In the genomic region with DNA sequence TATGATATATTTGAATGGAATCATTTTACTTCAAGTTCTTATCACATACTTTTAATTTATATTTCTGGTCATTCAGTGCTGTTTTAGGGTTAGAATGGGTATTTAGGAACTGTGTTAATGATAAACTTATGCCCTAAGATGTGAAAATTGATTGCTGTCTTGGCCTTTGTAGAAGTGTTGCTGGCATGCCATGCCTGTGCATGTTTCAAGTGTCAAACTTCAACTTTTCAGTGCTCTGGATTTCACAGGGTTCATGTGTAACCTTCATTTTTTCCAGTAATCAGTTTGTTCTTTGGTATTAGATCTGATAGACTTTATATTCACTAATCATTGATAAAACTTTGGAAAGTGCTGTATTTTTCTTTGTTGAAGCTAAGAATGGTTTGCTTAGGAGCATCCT, we compare ENCODE assay signal across 31 cellular contexts.
"Had no signal": no experiment of that assay in that cellular context is flagged by ENCODE, and none has a peak within 500 bp of the region (broad histone marks: within the 10 kb centered on the region; RNA-seq: fewer than 3 reads in every experiment).

No MANE protein-coding gene starts in this region.

- H3K4me3 Mint-ChIP-seq: activated CD8-positive, alpha-beta T cell treated with anti-CD3 and anti-CD28 coated beads for 36 hours; activated naive CD4-positive, alpha-beta T cell treated with anti-CD3 and anti-CD28 coated beads for 36 hours; activated naive CD4-positive, alpha-beta T cell treated with anti-CD3 and anti-CD28 coated beads, Interleukin-2, amount 50 U/mL, for 24 hours; activated naive CD8-positive, alpha-beta T cell treated with anti-CD3 and anti-CD28 coated beads for 36 hours; activated naive CD8-positive, alpha-beta T cell treated with anti-CD3 and anti-CD28 coated beads, Interleukin-2, amount 50 U/mL, for 24 hours; activated T-cell treated with anti-CD3 and anti-CD28 coated beads, Interleukin-2, amount 50 U/mL, for 4 hours; activated T-helper 17 cell treated with anti-CD3 and anti-CD28 coated beads, Interleukin-2, amount 50 U/mL, for 72 hours had no signal

- H3K27ac ChIP-seq: adrenal gland, body of pancreas, colonic mucosa, epithelial cell of prostate, esophagus squamous epithelium had no signal

- H3K27ac Mint-ChIP-seq: activated CD8-positive, alpha-beta T cell treated with anti-CD3 and anti-CD28 coated beads for 36 hours; activated naive CD4-positive, alpha-beta T cell treated with anti-CD3 and anti-CD28 coated beads for 36 hours; activated naive CD8-positive, alpha-beta T cell treated with anti-CD3 and anti-CD28 coated beads for 36 hours; activated naive CD8-positive, alpha-beta T cell treated with anti-CD3 and anti-CD28 coated beads, Interleukin-2, amount 50 U/mL, for 24 hours had no signal

- H3K4me3 ChIP-seq: adrenal gland, body of pancreas, colonic mucosa, esophagus squamous epithelium had no signal

- FAIRE-seq: endometrium, endothelial cell of umbilical vein, frontal cortex had no signal

- H3K4me1 ChIP-seq: adrenal gland, body of pancreas, colonic mucosa, esophagus squamous epithelium had no signal

- H3K36me3 ChIP-seq: colonic mucosa had no signal

- H3K27me3 Mint-ChIP-seq: activated CD8-positive, alpha-beta T cell treated with anti-CD3 and anti-CD28 coated beads for 36 hours; activated naive CD4-positive, alpha-beta T cell treated with anti-CD3 and anti-CD28 coated beads, Interleukin-2, amount 50 U/mL, for 24 hours; activated naive CD8-positive, alpha-beta T cell treated with anti-CD3 and anti-CD28 coated beads for 36 hours; activated naive CD8-positive, alpha-beta T cell treated with anti-CD3 and anti-CD28 coated beads, Interleukin-2, amount 50 U/mL, for 24 hours; activated T-helper 17 cell treated with anti-CD3 and anti-CD28 coated beads, Interleukin-2, amount 50 U/mL, for 72 hours had no signal

- DNase-seq: activated CD4-positive, alpha-beta T cell treated with anti-CD3 and anti-CD28 coated beads for 4 hours; activated CD4-positive, alpha-beta T cell treated with anti-CD3 and anti-CD28 coated beads, Interleukin-2, amount 50 U/mL, for 1 hour; activated CD4-positive, alpha-beta T cell treated with anti-CD3 and anti-CD28 coated beads, Interleukin-2, amount 50 U/mL, for 48 hours; activated CD4-positive, CD25-positive, alpha-beta regulatory T cell; activated CD4-positive, CD25-positive, alpha-beta regulatory T cell treated with anti-CD3 and anti-CD28 coated beads, Interleukin-2, amount 50 U/mL, for 72 hours; activated CD8-positive, alpha-beta memory T cell treated with anti-CD3 and anti-CD28 coated beads for 24 hours; activated CD8-positive, alpha-beta T cell treated with anti-CD3 and anti-CD28 coated beads for 36 hours; activated effector memory CD4-positive, alpha-beta T cell treated with Interleukin-2 at 50 U/mL for 16 hours; activated naive CD4-positive, alpha-beta T cell treated with anti-CD3 and anti-CD28 coated beads for 36 hours; activated naive CD8-positive, alpha-beta T cell treated with anti-CD3 and anti-CD28 coated beads for 36 hours; activated naive CD8-positive, alpha-beta T cell treated with anti-CD3 and anti-CD28 coated beads, Interleukin-2, amount 50 U/mL, for 24 hours; activated T-cell treated with anti-CD3 and anti-CD28 coated beads, Interleukin-2, amount 50 U/mL, for 4 hours; adrenal gland; amygdala; aorta; body of pancreas; caudate nucleus; cerebellar nuclear complex; colonic mucosa; effector CD8-positive, alpha-beta T cell; esophagus squamous epithelium; foreskin fibroblast; head of caudate nucleus; T-helper 1 cell; T-helper 2 cell had no signal

- ATAC-seq: activated CD8-positive, alpha-beta T cell treated with anti-CD3 and anti-CD28 coated beads for 36 hours; activated naive CD8-positive, alpha-beta T cell treated with anti-CD3 and anti-CD28 coated beads, Interleukin-2, amount 50 U/mL, for 24 hours; activated T-cell treated with anti-CD3 and anti-CD28 coated beads, Interleukin-2, amount 50 U/mL, for 4 hours; activated T-helper 17 cell treated with anti-CD3 and anti-CD28 coated beads, Interleukin-2, amount 50 U/mL, for 72 hours; body of pancreas had no signal

- H3K9me3 ChIP-seq: adrenal gland, body of pancreas, colonic mucosa, esophagus squamous epithelium had no signal

- H3K9me3 Mint-ChIP-seq: activated CD8-positive, alpha-beta T cell treated with anti-CD3 and anti-CD28 coated beads for 36 hours; activated naive CD4-positive, alpha-beta T cell treated with anti-CD3 and anti-CD28 coated beads for 36 hours; activated naive CD4-positive, alpha-beta T cell treated with anti-CD3 and anti-CD28 coated beads, Interleukin-2, amount 50 U/mL, for 24 hours; activated naive CD8-positive, alpha-beta T cell treated with anti-CD3 and anti-CD28 coated beads for 36 hours; activated naive CD8-positive, alpha-beta T cell treated with anti-CD3 and anti-CD28 coated beads, Interleukin-2, amount 50 U/mL, for 24 hours; activated T-cell treated with anti-CD3 and anti-CD28 coated beads, Interleukin-2, amount 50 U/mL, for 4 hours; activated T-helper 17 cell treated with anti-CD3 and anti-CD28 coated beads, Interleukin-2, amount 50 U/mL, for 72 hours had no signal
